12 cellular contexts compared by ENCODE assay signal in genomic region chr16:67157892-67158635, GRCh38. TPM values are rescaled to one million over a fixed set of nuclear protein-coding genes. Genes with fewer than 3 reads are reported as not detected.
A peak's percentile ranks its signal among the peaks of the same experiment; 100 is the strongest.
DNase-seq lines count a peak whose midpoint lies in the region; ATAC-seq, FAIRE-seq and TF ChIP-seq lines count a peak whose summit lies in the region.
"Had no signal": no experiment of that assay in that cellular context is flagged by ENCODE, and none has a peak within 500 bp of the region (broad histone marks: within the 10 kb centered on the region; RNA-seq: fewer than 3 reads in every experiment).

No MANE protein-coding gene starts in this region.

- no peak for TF ChIP-seq POLR2A in suprapubic skin (IDR thresholded peaks at IDR 0.05)

- no peak for ATAC-seq in activated CD8-positive, alpha-beta T cell treated with anti-CD3 and anti-CD28 coated beads, Interleukin-2, amount 10 ng/mL, durations not matched to agents 7 days and 5 days

- H3K4me1 Mint-ChIP-seq in CD14-positive monocyte, result peaks cover 60% of the 10 kb centered on the region
- peaks cover 72% of the 10 kb centered on the region for H3K4me1 Mint-ChIP-seq in activated CD8-positive, alpha-beta T cell treated with anti-CD3 and anti-CD28 coated beads, Interleukin-2, amount 10 ng/mL, durations not matched to agents 7 days and 5 days (ENCODE audit: low read depth)

- peak overlapping the region; percentile 99 for H3K9ac ChIP-seq in mucosa of stomach (ENCODE audit: low read length)

- peaks cover 0 to 14% (median 7%) of the 10 kb centered on the region in 7 donors for H3K9me3 Mint-ChIP-seq in CD14-positive monocyte
- no peaks in the 10 kb centered on the region for H3K9me3 Mint-ChIP-seq in activated CD8-positive, alpha-beta T cell treated with anti-CD3 and anti-CD28 coated beads, Interleukin-2, amount 10 ng/mL, durations not matched to agents 7 days and 5 days (ENCODE audit: insufficient read depth)

- H3K36me3 ChIP-seq in mucosa of stomach (ENCODE audit: control insufficient read depth, insufficient read depth, low read length) (no peaks in the 10 kb centered on the region), suprapubic skin (no peaks in the 10 kb centered on the region), A673 (ENCODE audit: insufficient read depth, low read length, poor library complexity, severe bottlenecking) (no peaks in the 10 kb centered on the region)

- POLR2A ChIA-PET in activated CD8-positive, alpha-beta T cell treated with anti-CD3 and anti-CD28 coated beads, Interleukin-2, amount 10 ng/mL, durations not matched to agents 7 days and 5 days (lab: Charles Lee), result interaction anchor here (0.6 to 2.9 kb wide), 11 partner anchors 12 to 151 kb away, joined by 3 to 13 read pairs (median 4); partner anchors contain the start of gene NOL3
- POLR2A ChIA-PET in A673 (lab: Charles Lee; ENCODE audit: low non-redundant PET), result no interaction called here

- peak overlapping the region; percentile 39 to 91 for H3K4me3 Mint-ChIP-seq in CD14-positive monocyte
- peak overlapping the region; percentile 96 for H3K4me3 Mint-ChIP-seq in activated CD8-positive, alpha-beta T cell treated with anti-CD3 and anti-CD28 coated beads, Interleukin-2, amount 10 ng/mL, durations not matched to agents 7 days and 5 days

- H3K4me3 ChIP-seq in mucosa of stomach (ENCODE audit: low read length) (peak overlapping the region; percentile 86), suprapubic skin (no peak overlapping the region), A673 (ENCODE audit: low read depth, low read length, poor library complexity, severe bottlenecking) (no peak overlapping the region)

- H3K27ac ChIP-seq in suprapubic skin (no peak overlapping the region), A673 (ENCODE audit: low read depth, low read length, poor library complexity, severe bottlenecking) (no peak overlapping the region)
- H3K27ac ChIP-seq: testis had no signal

- no TSS peak for BruUV-seq in A673 (replicated peaks; lab: Mats Ljungman, UMichigan)

- 72% methylated on average over 7 of the region's 7 CpGs for WGBS in suprapubic skin

- no peaks in the 10 kb centered on the region for H3K9me3 ChIP-seq in mucosa of stomach (ENCODE audit: control insufficient read depth, low read length)
- H3K9me3 ChIP-seq in suprapubic skin, result no peaks in the 10 kb centered on the region
- H3K9me3 ChIP-seq in A673 (ENCODE audit: low read depth, low read length, poor library complexity, severe bottlenecking), result no peaks in the 10 kb centered on the region
- H3K9me3 ChIP-seq: testis had no signal

- intact Hi-C loops in CD14-positive monocyte (cut with micrococcal nuclease) (loop anchor here (5.0 kb wide), 2 partner anchors 141 to 201 kb away; no protein-coding TSS in a partner anchor), A673 (cut with micrococcal nuclease; ENCODE audit: unreplicated experiment) (loop anchor here (10.0 kb wide), 1 partner anchor 263 kb away; no protein-coding TSS in a partner anchor)

- TF ChIP-seq EP300 in suprapubic skin (IDR thresholded peaks at IDR 0.05), result no peak

- peaks cover 50 to 63% (median 52%) of the 10 kb centered on the region in 3 donors for H3K27me3 Mint-ChIP-seq in CD14-positive monocyte (ENCODE audit: low read depth in 3 of 3)
- peaks cover 6% of the 10 kb centered on the region for H3K27me3 Mint-ChIP-seq in activated CD8-positive, alpha-beta T cell treated with anti-CD3 and anti-CD28 coated beads, Interleukin-2, amount 10 ng/mL, durations not matched to agents 7 days and 5 days (ENCODE audit: low read depth)

- CTCF ChIA-PET in activated CD8-positive, alpha-beta T cell treated with anti-CD3 and anti-CD28 coated beads, Interleukin-2, amount 10 ng/mL, durations not matched to agents 7 days and 5 days (lab: Charles Lee), result interaction anchor here (0.9 to 6.9 kb wide), 13 partner anchors 12 to 336 kb away, joined by 3 to 95 read pairs (median 6); partner anchors contain the start of genes CES3 and NOL3
- CTCF ChIA-PET in A673 (lab: Charles Lee), result interaction anchor here (0.5 to 0.9 kb wide), 2 partner anchors 12 to 265 kb away, joined by 3 to 4 read pairs; partner anchors contain the start of gene NOL3

- peak; percentile 8 for FAIRE-seq in GM19239 (lab: Jason Lieb, UNC)

- TF ChIP-seq CTCF in CD14-positive monocyte (IDR thresholded peaks at IDR 0.05) (no peak), suprapubic skin (IDR thresholded peaks at IDR 0.05) (no peak), A673 (conservative IDR thresholded peaks at IDR 0.05; ENCODE audit: low read depth, low read length) (no peak)

- DNase-seq in CD14-positive monocyte (ENCODE audit: low spot score) (no peak), GM19239 (ENCODE audit: insufficient read length, low spot score) (no peak), GM19240 (ENCODE audit: insufficient read length, low spot score) (no peak), suprapubic skin (ENCODE audit: low spot score in 2 of 2) (no peak), A673 (ENCODE audit: low spot score) (no peak), DMS79 (lab: John Stamatoyannopoulos, UW) (no peak)
- no peak for DNase-seq in activated CD8-positive, alpha-beta T cell treated with anti-CD3 and anti-CD28 coated beads, Interleukin-2, amount 10 ng/mL, durations not matched to agents 7 days and 5 days
- DNase-seq: DMS53, NCI-H748 treated with DMSO at 0.1 percent for 48 hours, testis had no signal

- H3K27ac Mint-ChIP-seq in CD14-positive monocyte, result peak overlapping the region in 6 of 7 donors; percentile 5 to 76 (median 36)
- peak overlapping the region; percentile 94 for H3K27ac Mint-ChIP-seq in activated CD8-positive, alpha-beta T cell treated with anti-CD3 and anti-CD28 coated beads, Interleukin-2, amount 10 ng/mL, durations not matched to agents 7 days and 5 days

- H3K27me3 ChIP-seq in mucosa of stomach (ENCODE audit: control insufficient read depth, insufficient read depth, low read length) (no peaks in the 10 kb centered on the region), suprapubic skin (no peaks in the 10 kb centered on the region), A673 (replicated peaks; ENCODE audit: insufficient read depth, low read depth, low read length, poor library complexity) (no peaks in the 10 kb centered on the region)
- H3K27me3 ChIP-seq: testis had no signal

- peaks cover 10 to 12% of the 10 kb centered on the region in 2 donors for H3K36me3 Mint-ChIP-seq in CD14-positive monocyte
- peaks cover 46% of the 10 kb centered on the region for H3K36me3 Mint-ChIP-seq in activated CD8-positive, alpha-beta T cell treated with anti-CD3 and anti-CD28 coated beads, Interleukin-2, amount 10 ng/mL, durations not matched to agents 7 days and 5 days (ENCODE audit: low read depth)

- H3K4me1 ChIP-seq in mucosa of stomach (ENCODE audit: control insufficient read depth, insufficient read depth, low read length) (peaks cover 44% of the 10 kb centered on the region), suprapubic skin (peaks cover 64% of the 10 kb centered on the region), A673 (ENCODE audit: insufficient read depth, low read length, poor library complexity, severe bottlenecking) (peaks cover 7% of the 10 kb centered on the region)

RNA-seq across cellular contexts. Expression of gene TRADD, which starts 1.6 kb away (rescaled TPM):
- polyA plus RNA-seq in CD14-positive monocyte, result 10 to 100 TPM; 35.8 to 46.2 TPM
- total RNA-seq in activated CD8-positive, alpha-beta T cell treated with anti-CD3 and anti-CD28 coated beads, Interleukin-2, amount 10 ng/mL, durations not matched to agents 7 days and 5 days, result 10 to 100 TPM; 39.2 to 40.7 TPM
- total RNA-seq in suprapubic skin (10 to 100 TPM; 25.9 to 34.4 (median 28.7) TPM), A673 (2021) (7.7 and 10.8 TPM in 2 replicates)
- polyA plus RNA-seq: neural cell had no signal

RNA-seq across cellular contexts. Expression of gene FBXL8, which starts 1.7 kb away (rescaled TPM):
- 1 to 10 TPM; 3.2 to 5.2 TPM for polyA plus RNA-seq in CD14-positive monocyte
- 10 to 100 TPM; 22.7 to 24.8 TPM for total RNA-seq in activated CD8-positive, alpha-beta T cell treated with anti-CD3 and anti-CD28 coated beads, Interleukin-2, amount 10 ng/mL, durations not matched to agents 7 days and 5 days
- 100 to 1,000 TPM in 1 of 4 donors, 10 to 100 TPM in 3; 45.0 to 134 (median 58.8) TPM for total RNA-seq in suprapubic skin
- 8.3 and 13.8 TPM in 2 replicates for total RNA-seq in A673 (2021)

RNA-seq across cellular contexts. Expression of gene HSF4, which starts 6.5 kb away (rescaled TPM):
- polyA plus RNA-seq in CD14-positive monocyte, result not detected
- 10 to 100 TPM; 31.5 to 34.4 TPM for total RNA-seq in activated CD8-positive, alpha-beta T cell treated with anti-CD3 and anti-CD28 coated beads, Interleukin-2, amount 10 ng/mL, durations not matched to agents 7 days and 5 days
- 100 to 1,000 TPM in 2 of 4 donors, 10 to 100 TPM in 2; 56.5 to 351 (median 102) TPM for total RNA-seq in suprapubic skin
- total RNA-seq in A673 (2021), result 13.9 and 20.2 TPM in 2 replicates

RNA-seq across cellular contexts. Expression of gene B3GNT9, which starts 7.3 kb away (rescaled TPM):
- polyA plus RNA-seq in CD14-positive monocyte, result under 1 TPM; 0.10 to 0.20 TPM
- total RNA-seq in activated CD8-positive, alpha-beta T cell treated with anti-CD3 and anti-CD28 coated beads, Interleukin-2, amount 10 ng/mL, durations not matched to agents 7 days and 5 days, result 1 to 10 TPM; 6.6 to 7.2 TPM
- total RNA-seq in suprapubic skin, result 1 to 10 TPM; 7.5 to 9.7 (median 9.0) TPM
- 11.5 and 13.8 TPM in 2 replicates for total RNA-seq in A673 (2021)
- polyA plus RNA-seq: neural cell had no signal

RNA-seq across cellular contexts. Expression of gene NOL3, which starts 12.3 kb away (rescaled TPM):
- polyA plus RNA-seq in CD14-positive monocyte, result 1 to 10 TPM; 2.7 to 3.8 TPM
- total RNA-seq in activated CD8-positive, alpha-beta T cell treated with anti-CD3 and anti-CD28 coated beads, Interleukin-2, amount 10 ng/mL, durations not matched to agents 7 days and 5 days, result 1 to 10 TPM; 7.4 to 8.2 TPM
- 100 to 1,000 TPM in 2 of 4 donors, 10 to 100 TPM in 2; 64.3 to 116 (median 90.5) TPM for total RNA-seq in suprapubic skin
- total RNA-seq in A673 (2021), result 15.3 and 16.4 TPM in 2 replicates
